Comparison of ENCODE assay signal across 10 cellular contexts in genomic region chr10:46541017-46541661, GRCh38. TPM values are rescaled to one million over a fixed set of nuclear protein-coding genes. Genes with fewer than 3 reads are reported as not detected.
A peak's percentile ranks its signal among the peaks of the same experiment; 100 is the strongest.
DNase-seq lines count a peak whose midpoint lies in the region; ATAC-seq and TF ChIP-seq lines count a peak whose summit lies in the region.
"Had no signal": no experiment of that assay in that cellular context is flagged by ENCODE, and none has a peak within 500 bp of the region (broad histone marks: within the 10 kb centered on the region; RNA-seq: fewer than 3 reads in every experiment).

No MANE protein-coding gene starts in this region.

- peak overlapping the region; percentile 56 for H3K4me3 ChIP-seq in choroid plexus epithelial cell (ENCODE audit: low read depth, low read length)
- peak overlapping the region; percentile 34 for H3K4me3 ChIP-seq in upper lobe of right lung

- peak; percentile 17 for DNase-seq in activated T-cell treated with anti-CD3 and anti-CD28 coated beads, Interleukin-2, amount 50 U/mL, for 1 hour
- DNase-seq in activated T-cell treated with anti-CD3 and anti-CD28 coated beads for 4 hours (no peak), choroid plexus epithelial cell (ENCODE audit: low read depth) (peak; percentile 49), left kidney (ENCODE audit: low read depth, low spot score) (peak; percentile 88), upper lobe of right lung (peak; percentile 86), Ammon's horn (ENCODE audit: low spot score) (no peak), glomerular visceral epithelial cell (ENCODE audit: extremely low spot score) (no peak)

- no peaks in the 10 kb centered on the region for H3K36me3 ChIP-seq in upper lobe of right lung

- H3K27ac ChIP-seq in upper lobe of right lung, result peak overlapping the region; percentile 58
- H3K27ac ChIP-seq: RWPE1 had no signal

- ATAC-seq in upper lobe of right lung (peak; percentile 53), HG03342 (IDR thresholded peaks at IDR 0.05; ENCODE audit: unreplicated experiment) (no peak)

- TF ChIP-seq CTCF in choroid plexus epithelial cell (conservative IDR thresholded peaks at IDR 0.05; ENCODE audit: low read depth, low read length) (peak; percentile 34), upper lobe of right lung (IDR thresholded peaks at IDR 0.05) (peak; percentile 35)

- no peaks in the 10 kb centered on the region for H3K9me3 ChIP-seq in upper lobe of right lung

- intact Hi-C loops in upper lobe of right lung (cut with DNase I), result no loop called here

- peaks cover 20% of the 10 kb centered on the region for H3K4me1 ChIP-seq in upper lobe of right lung

- H3K27me3 ChIP-seq in upper lobe of right lung, result peaks cover 7% of the 10 kb centered on the region

RNA-seq across cellular contexts. Expression of gene GPRIN2, which starts 15.3 kb away (rescaled TPM):
- total RNA-seq in upper lobe of right lung, result 56.2 TPM
- total RNA-seq: CD8-positive, alpha-beta memory T cell had no signal

RNA-seq across cellular contexts. Expression of gene SYT15, which starts 37.8 kb away (rescaled TPM):
- 45.4 TPM for total RNA-seq in upper lobe of right lung

Comparison
In these comparisons a context has a peak if more than half of its experiments do, and no peak if none do; other contexts are left out.
1. DNase-seq: peak in activated T-cell treated with anti-CD3 and anti-CD28 coated beads, Interleukin-2, amount 50 U/mL, for 1 hour (single experiment), choroid plexus epithelial cell (single experiment), left kidney (single experiment) and upper lobe of right lung (single experiment); none in activated T-cell treated with anti-CD3 and anti-CD28 coated beads for 4 hours (single experiment), Ammon's horn (single experiment) and glomerular visceral epithelial cell (single experiment).